In the genomic region with DNA sequence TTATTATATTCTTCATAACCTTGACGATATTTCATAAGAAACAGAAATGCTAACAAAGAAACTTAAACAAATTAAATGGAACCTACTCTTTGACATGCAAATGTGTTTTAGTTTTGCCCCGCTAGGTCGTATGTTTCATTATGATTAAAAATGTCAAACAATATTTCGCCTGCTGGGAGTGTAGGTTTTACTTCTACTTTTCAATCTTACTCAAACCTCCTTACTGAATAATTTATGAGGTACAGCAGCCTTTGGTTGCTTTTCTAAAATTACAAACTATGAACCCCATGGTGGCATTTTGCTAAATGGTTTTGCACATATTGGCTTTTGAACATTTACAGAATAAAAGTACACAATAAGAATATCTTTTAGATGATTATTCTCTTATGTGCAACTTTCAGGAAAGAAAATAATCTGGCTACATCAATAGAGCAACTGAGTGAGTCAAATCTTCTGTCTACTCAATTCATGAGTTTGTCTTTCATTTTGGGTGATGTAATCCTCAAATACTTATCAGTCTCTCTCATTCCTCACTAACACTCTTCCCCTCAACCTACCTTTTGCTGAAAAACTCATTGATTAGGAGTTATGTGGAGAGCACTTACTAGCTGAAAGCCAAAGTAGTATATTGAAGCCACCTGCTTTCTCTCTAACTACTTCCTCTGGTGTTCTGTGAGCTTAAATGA, we compare ENCODE assay signal across 1 cellular context.
A peak's percentile ranks its signal among the peaks of the same experiment; 100 is the strongest.
TF ChIP-seq lines count a peak whose summit lies in the region.

No MANE protein-coding gene starts in this region.

TF ChIP-seq in GM12878, 131 proteins besides CTCF, POLR2A, EP300 and RAD21 (continued from another document):
- TF ChIP-seq JUND (IDR thresholded peaks at IDR 0.05; ENCODE audit: low read depth, low read length) (peak; percentile 22; the same call in 1 of the 2 replicates), HDAC6 (IDR thresholded peaks at IDR 0.05; ENCODE audit: unreplicated experiment) (no peak), CREM (IDR thresholded peaks at IDR 0.05; ENCODE audit: low read depth) (peak; percentile 63; the same call in 1 of the 2 replicates), PAX5 (IDR thresholded peaks at IDR 0.05; ENCODE audit: borderline replicate concordance, low read depth, low read length) (no peak), BCL11A (IDR thresholded peaks at IDR 0.05; ENCODE audit: low read depth, low read length) (peak; percentile 69; the same call in 1 of the 2 replicates), NBN (IDR thresholded peaks at IDR 0.05) (no peak), ZBED1 (IDR thresholded peaks at IDR 0.05; ENCODE audit: borderline replicate concordance) (no peak), BHLHE40 (IDR thresholded peaks at IDR 0.05; ENCODE audit: borderline replicate concordance in 1 of 2, low read depth in 2 of 2, low read length in 1 of 2) (no peak), TBL1XR1 (IDR thresholded peaks at IDR 0.05; ENCODE audit: low read depth, low read length) (no peak), GABPA (IDR thresholded peaks at IDR 0.05; ENCODE audit: low read depth) (0 out of 2 replicates have a peak, but pooled peaks have one; percentile 34), EED (IDR thresholded peaks at IDR 0.05; ENCODE audit: low read depth) (0 out of 2 replicates have a peak, but pooled peaks have one; percentile 53), KDM1A (IDR thresholded peaks at IDR 0.05; ENCODE audit: borderline replicate concordance) (no peak), SMARCA5 (IDR thresholded peaks at IDR 0.05) (no peak), CHD2 (IDR thresholded peaks at IDR 0.05; ENCODE audit: borderline replicate concordance, low read depth, low read length) (no peak), CBX3 (IDR thresholded peaks at IDR 0.05; ENCODE audit: borderline replicate concordance, low read depth) (no peak), ZZZ3 (IDR thresholded peaks at IDR 0.05; ENCODE audit: control insufficient read depth, insufficient read length, low read depth) (no peak), JUNB (IDR thresholded peaks at IDR 0.05) (peak; percentile 98), MTA2 (IDR thresholded peaks at IDR 0.05; ENCODE audit: low read depth) (peak; percentile 54; the same call in 1 of the 2 replicates), IKZF2 (IDR thresholded peaks at IDR 0.05) (peak; percentile 11 to 41; a peak in 2 of 4 replicates), TCF7 (IDR thresholded peaks at IDR 0.05; ENCODE audit: borderline replicate concordance) (0 out of 2 replicates have a peak, but pooled peaks have one; percentile 22), SP1 (IDR thresholded peaks at IDR 0.05; ENCODE audit: low read depth, low read length) (no peak)
- TF ChIP-seq, protein P1, sequence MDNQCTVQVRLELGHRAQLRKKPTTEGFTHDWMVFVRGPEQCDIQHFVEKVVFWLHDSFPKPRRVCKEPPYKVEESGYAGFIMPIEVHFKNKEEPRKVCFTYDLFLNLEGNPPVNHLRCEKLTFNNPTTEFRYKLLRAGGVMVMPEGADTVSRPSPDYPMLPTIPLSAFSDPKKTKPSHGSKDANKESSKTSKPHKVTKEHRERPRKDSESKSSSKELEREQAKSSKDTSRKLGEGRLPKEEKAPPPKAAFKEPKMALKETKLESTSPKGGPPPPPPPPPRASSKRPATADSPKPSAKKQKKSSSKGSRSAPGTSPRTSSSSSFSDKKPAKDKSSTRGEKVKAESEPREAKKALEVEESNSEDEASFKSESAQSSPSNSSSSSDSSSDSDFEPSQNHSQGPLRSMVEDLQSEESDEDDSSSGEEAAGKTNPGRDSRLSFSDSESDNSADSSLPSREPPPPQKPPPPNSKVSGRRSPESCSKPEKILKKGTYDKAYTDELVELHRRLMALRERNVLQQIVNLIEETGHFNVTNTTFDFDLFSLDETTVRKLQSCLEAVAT (IDR thresholded peaks at IDR 0.05): no peak
- TF ChIP-seq, protein P2, sequence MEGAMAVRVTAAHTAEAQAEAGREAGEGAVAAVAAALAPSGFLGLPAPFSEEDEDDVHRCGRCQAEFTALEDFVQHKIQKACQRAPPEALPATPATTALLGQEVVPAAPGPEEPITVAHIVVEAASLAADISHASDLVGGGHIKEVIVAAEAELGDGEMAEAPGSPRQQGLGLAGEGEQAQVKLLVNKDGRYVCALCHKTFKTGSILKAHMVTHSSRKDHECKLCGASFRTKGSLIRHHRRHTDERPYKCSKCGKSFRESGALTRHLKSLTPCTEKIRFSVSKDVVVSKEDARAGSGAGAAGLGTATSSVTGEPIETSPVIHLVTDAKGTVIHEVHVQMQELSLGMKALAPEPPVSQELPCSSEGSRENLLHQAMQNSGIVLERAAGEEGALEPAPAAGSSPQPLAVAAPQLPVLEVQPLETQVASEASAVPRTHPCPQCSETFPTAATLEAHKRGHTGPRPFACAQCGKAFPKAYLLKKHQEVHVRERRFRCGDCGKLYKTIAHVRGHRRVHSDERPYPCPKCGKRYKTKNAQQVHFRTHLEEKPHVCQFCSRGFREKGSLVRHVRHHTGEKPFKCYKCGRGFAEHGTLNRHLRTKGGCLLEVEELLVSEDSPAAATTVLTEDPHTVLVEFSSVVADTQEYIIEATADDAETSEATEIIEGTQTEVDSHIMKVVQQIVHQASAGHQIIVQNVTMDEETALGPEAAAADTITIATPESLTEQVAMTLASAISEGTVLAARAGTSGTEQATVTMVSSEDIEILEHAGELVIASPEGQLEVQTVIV (IDR thresholded peaks at IDR 0.05; ENCODE audit: borderline replicate concordance, partially characterized antibody): no peak
- TF ChIP-seq, protein P3, sequence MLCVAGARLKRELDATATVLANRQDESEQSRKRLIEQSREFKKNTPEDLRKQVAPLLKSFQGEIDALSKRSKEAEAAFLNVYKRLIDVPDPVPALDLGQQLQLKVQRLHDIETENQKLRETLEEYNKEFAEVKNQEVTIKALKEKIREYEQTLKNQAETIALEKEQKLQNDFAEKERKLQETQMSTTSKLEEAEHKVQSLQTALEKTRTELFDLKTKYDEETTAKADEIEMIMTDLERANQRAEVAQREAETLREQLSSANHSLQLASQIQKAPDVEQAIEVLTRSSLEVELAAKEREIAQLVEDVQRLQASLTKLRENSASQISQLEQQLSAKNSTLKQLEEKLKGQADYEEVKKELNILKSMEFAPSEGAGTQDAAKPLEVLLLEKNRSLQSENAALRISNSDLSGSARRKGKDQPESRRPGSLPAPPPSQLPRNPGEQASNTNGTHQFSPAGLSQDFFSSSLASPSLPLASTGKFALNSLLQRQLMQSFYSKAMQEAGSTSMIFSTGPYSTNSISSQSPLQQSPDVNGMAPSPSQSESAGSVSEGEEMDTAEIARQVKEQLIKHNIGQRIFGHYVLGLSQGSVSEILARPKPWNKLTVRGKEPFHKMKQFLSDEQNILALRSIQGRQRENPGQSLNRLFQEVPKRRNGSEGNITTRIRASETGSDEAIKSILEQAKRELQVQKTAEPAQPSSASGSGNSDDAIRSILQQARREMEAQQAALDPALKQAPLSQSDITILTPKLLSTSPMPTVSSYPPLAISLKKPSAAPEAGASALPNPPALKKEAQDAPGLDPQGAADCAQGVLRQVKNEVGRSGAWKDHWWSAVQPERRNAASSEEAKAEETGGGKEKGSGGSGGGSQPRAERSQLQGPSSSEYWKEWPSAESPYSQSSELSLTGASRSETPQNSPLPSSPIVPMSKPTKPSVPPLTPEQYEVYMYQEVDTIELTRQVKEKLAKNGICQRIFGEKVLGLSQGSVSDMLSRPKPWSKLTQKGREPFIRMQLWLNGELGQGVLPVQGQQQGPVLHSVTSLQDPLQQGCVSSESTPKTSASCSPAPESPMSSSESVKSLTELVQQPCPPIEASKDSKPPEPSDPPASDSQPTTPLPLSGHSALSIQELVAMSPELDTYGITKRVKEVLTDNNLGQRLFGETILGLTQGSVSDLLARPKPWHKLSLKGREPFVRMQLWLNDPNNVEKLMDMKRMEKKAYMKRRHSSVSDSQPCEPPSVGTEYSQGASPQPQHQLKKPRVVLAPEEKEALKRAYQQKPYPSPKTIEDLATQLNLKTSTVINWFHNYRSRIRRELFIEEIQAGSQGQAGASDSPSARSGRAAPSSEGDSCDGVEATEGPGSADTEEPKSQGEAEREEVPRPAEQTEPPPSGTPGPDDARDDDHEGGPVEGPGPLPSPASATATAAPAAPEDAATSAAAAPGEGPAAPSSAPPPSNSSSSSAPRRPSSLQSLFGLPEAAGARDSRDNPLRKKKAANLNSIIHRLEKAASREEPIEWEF (IDR thresholded peaks at IDR 0.05; ENCODE audit: insufficient replicate concordance, low read depth, low read length): no peak
- TF ChIP-seq, protein P4, sequence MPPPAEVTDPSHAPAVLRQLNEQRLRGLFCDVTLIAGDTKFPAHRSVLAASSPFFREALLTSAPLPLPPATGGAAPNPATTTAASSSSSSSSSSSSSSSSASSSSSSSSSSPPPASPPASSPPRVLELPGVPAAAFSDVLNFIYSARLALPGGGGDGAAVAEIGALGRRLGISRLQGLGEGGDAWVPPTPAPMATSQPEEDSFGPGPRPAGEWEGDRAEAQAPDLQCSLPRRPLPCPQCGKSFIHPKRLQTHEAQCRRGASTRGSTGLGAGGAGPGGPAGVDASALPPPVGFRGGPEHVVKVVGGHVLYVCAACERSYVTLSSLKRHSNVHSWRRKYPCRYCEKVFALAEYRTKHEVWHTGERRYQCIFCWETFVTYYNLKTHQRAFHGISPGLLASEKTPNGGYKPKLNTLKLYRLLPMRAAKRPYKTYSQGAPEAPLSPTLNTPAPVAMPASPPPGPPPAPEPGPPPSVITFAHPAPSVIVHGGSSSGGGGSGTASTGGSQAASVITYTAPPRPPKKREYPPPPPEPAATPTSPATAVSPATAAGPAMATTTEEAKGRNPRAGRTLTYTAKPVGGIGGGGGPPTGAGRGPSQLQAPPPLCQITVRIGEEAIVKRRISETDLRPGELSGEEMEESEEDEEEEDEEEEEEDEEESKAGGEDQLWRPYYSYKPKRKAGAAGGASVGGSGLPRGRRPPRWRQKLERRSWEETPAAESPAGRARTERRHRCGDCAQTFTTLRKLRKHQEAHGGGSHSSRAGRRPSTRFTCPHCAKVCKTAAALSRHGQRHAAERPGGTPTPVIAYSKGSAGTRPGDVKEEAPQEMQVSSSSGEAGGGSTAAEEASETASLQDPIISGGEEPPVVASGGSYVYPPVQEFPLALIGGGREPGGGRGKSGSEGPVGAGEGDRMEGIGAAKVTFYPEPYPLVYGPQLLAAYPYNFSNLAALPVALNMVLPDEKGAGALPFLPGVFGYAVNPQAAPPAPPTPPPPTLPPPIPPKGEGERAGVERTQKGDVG (CRISPR knock-in tag; IDR thresholded peaks at IDR 0.05): no peak
- TF ChIP-seq, protein P5, sequence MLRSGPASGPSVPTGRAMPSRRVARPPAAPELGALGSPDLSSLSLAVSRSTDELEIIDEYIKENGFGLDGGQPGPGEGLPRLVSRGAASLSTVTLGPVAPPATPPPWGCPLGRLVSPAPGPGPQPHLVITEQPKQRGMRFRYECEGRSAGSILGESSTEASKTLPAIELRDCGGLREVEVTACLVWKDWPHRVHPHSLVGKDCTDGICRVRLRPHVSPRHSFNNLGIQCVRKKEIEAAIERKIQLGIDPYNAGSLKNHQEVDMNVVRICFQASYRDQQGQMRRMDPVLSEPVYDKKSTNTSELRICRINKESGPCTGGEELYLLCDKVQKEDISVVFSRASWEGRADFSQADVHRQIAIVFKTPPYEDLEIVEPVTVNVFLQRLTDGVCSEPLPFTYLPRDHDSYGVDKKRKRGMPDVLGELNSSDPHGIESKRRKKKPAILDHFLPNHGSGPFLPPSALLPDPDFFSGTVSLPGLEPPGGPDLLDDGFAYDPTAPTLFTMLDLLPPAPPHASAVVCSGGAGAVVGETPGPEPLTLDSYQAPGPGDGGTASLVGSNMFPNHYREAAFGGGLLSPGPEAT (IDR thresholded peaks at IDR 0.05; ENCODE audit: low read depth): peak; percentile 33; the same call in 1 of the 2 replicates
